Comparison of ENCODE assay signal across 22 cellular contexts in genomic region chr21:15249285-15249993, GRCh38.
DNase-seq lines count a peak whose midpoint lies in the region; ATAC-seq and TF ChIP-seq lines count a peak whose summit lies in the region.
"Had no signal": no experiment of that assay in that cellular context is flagged by ENCODE, and none has a peak within 500 bp of the region (broad histone marks: within the 10 kb centered on the region; RNA-seq: fewer than 3 reads in every experiment).

No MANE protein-coding gene starts in this region.

- H3K27ac ChIP-seq in foreskin keratinocyte: peak overlapping the region; percentile 59
- H3K27ac ChIP-seq: BLaER1, GM23248, hepatocyte, stomach had no signal

- H3K36me3 Mint-ChIP-seq in brain: no peaks in the 10 kb centered on the region
- H3K36me3 Mint-ChIP-seq: activated naive CD8-positive, alpha-beta T cell; immature natural killer cell had no signal

- no peaks in the 10 kb centered on the region for H3K27me3 Mint-ChIP-seq in brain
- H3K27me3 Mint-ChIP-seq: activated CD4-positive, alpha-beta T cell treated with anti-CD3 and anti-CD28 coated beads, Interleukin-2, amount 10 ng/mL, durations not matched to agents 24 days and 14 days had no signal

- DNase-seq in left ventricle myocardium superior (no peak), Right ventricle myocardium superior (no peak), foreskin keratinocyte (no peak), stromal cell of bone marrow (ENCODE audit: low read depth) (peak; percentile 9), germinal center (ENCODE audit: low spot score) (no peak), NCI-H510A treated with DMSO at 0.1 percent for 48 hours (lab: John Stamatoyannopoulos, UW) (no peak), NCI-H345 treated with DMSO at 0.1 percent for 48 hours (lab: John Stamatoyannopoulos, UW; ENCODE audit: unreplicated experiment) (no peak)
- DNase-seq: activated CD4-positive, alpha-beta T cell treated with anti-CD3 and anti-CD28 coated beads, Interleukin-2, amount 10 ng/mL, durations not matched to agents 24 days and 14 days; Caco-2; immature natural killer cell; KG1; NCI-H1694 treated with DMSO at 0.1 percent for 48 hours; nucleus accumbens; stomach; T-helper 17 cell had no signal

- H3K27ac Mint-ChIP-seq in brain: peak overlapping the region in 3 of 5 experiments; percentile 7 to 73 (median 47)
- H3K27ac Mint-ChIP-seq: activated CD4-positive, alpha-beta T cell treated with anti-CD3 and anti-CD28 coated beads, Interleukin-2, amount 10 ng/mL, durations not matched to agents 24 days and 14 days; activated naive CD8-positive, alpha-beta T cell; immature natural killer cell; T-helper 17 cell; type B pancreatic cell had no signal

- TF ChIP-seq CTCF in brain (conservative IDR thresholded peaks at IDR 0.05): no peak
- no peak for TF ChIP-seq CTCF in foreskin keratinocyte (conservative IDR thresholded peaks at IDR 0.05)

- H3K27me3 ChIP-seq in foreskin keratinocyte: no peaks in the 10 kb centered on the region
- H3K27me3 ChIP-seq: BLaER1, hepatocyte, stomach had no signal

- H3K4me3 Mint-ChIP-seq in brain: peak overlapping the region in 1 of 5 experiments; percentile 40
- H3K4me3 Mint-ChIP-seq: activated CD4-positive, alpha-beta T cell treated with anti-CD3 and anti-CD28 coated beads, Interleukin-2, amount 10 ng/mL, durations not matched to agents 24 days and 14 days; activated naive CD8-positive, alpha-beta T cell; immature natural killer cell; T-helper 17 cell; type B pancreatic cell had no signal

- ATAC-seq in left ventricle myocardium superior (peak; percentile 26), Right ventricle myocardium superior (ENCODE audit: poor library complexity) (no peak), foreskin keratinocyte (no peak)
- ATAC-seq: Panc1, T-helper 17 cell had no signal

- H3K4me1 Mint-ChIP-seq in brain: peaks cover 23% of the 10 kb centered on the region
- H3K4me1 Mint-ChIP-seq: activated CD4-positive, alpha-beta T cell treated with anti-CD3 and anti-CD28 coated beads, Interleukin-2, amount 10 ng/mL, durations not matched to agents 24 days and 14 days; immature natural killer cell; T-helper 17 cell had no signal

- peaks cover 0 to 4% (median 0%) of the 10 kb centered on the region in 5 experiments for H3K9me3 Mint-ChIP-seq in brain
- H3K9me3 Mint-ChIP-seq: activated CD4-positive, alpha-beta T cell treated with anti-CD3 and anti-CD28 coated beads, Interleukin-2, amount 10 ng/mL, durations not matched to agents 24 days and 14 days had no signal

- peaks cover 35% of the 10 kb centered on the region for H3K4me1 ChIP-seq in foreskin keratinocyte
- H3K4me1 ChIP-seq: BLaER1, Caco-2, stomach had no signal

- intact Hi-C loops in left ventricle myocardium superior (cut with micrococcal nuclease) (no loop called here), Right ventricle myocardium superior (cut with DNase I) (no loop called here)
